In genomic region chr2:217279571-217279970, GRCh38 we compare ENCODE assay signal across 12 cellular contexts.
DNase-seq lines count a peak whose midpoint lies in the region; ATAC-seq and TF ChIP-seq lines count a peak whose summit lies in the region.
"Had no signal": no experiment of that assay in that cellular context is flagged by ENCODE, and none has a peak within 500 bp of the region (broad histone marks: within the 10 kb centered on the region; RNA-seq: fewer than 3 reads in every experiment).

No MANE protein-coding gene starts in this region.

- H3K4me1 ChIP-seq in BLaER1 treated with 17β-estradiol and CSF1 and Interleukin-3, amounts not matched to agents 10 nM and 100 nM, result peaks cover 0 to 24% (median 20%) of the 10 kb centered on the region in 10 experiments; a peak in 15 of 20 replicates
- H3K4me1 ChIP-seq in SJCRH30 (peaks cover 38% of the 10 kb centered on the region), neural progenitor cell (no peaks in the 10 kb centered on the region)
- H3K4me1 ChIP-seq: Caco-2 had no signal

- peak overlapping the region in 8 of 11 experiments; percentile 40 to 61 (median 50); a peak in 16 of 22 replicates for H3K4me2 ChIP-seq in BLaER1 treated with 17β-estradiol and CSF1 and Interleukin-3, amounts not matched to agents 10 nM and 100 nM
- no peak overlapping the region for H3K4me2 ChIP-seq in neural progenitor cell

- no peak overlapping the region for H3K27ac ChIP-seq in BLaER1 treated with 17β-estradiol and CSF1 and Interleukin-3, amounts not matched to agents 10 nM and 100 nM
- peak overlapping the region; percentile 95 for H3K27ac ChIP-seq in SJCRH30
- no peak overlapping the region for H3K27ac ChIP-seq in neural progenitor cell

- no peaks in the 10 kb centered on the region for H3K4me1 Mint-ChIP-seq in neural progenitor cell
- H3K4me1 Mint-ChIP-seq: memory B cell had no signal

- peaks cover 0 to under 1% (median 0%) of the 10 kb centered on the region in 11 experiments; a peak in 2 of 22 replicates for H3K9me3 ChIP-seq in BLaER1 treated with 17β-estradiol and CSF1 and Interleukin-3, amounts not matched to agents 10 nM and 100 nM (replicated peaks in 1 of 11)
- H3K9me3 ChIP-seq in SJCRH30 (replicated peaks) (no peaks in the 10 kb centered on the region), neural progenitor cell (ENCODE audit: low read depth) (no peaks in the 10 kb centered on the region)
- H3K9me3 ChIP-seq: Caco-2 had no signal

- peaks cover 0 to 98% (median 0%) of the 10 kb centered on the region in 11 experiments; a peak in 5 of 22 replicates for H3K27me3 ChIP-seq in BLaER1 treated with 17β-estradiol and CSF1 and Interleukin-3, amounts not matched to agents 10 nM and 100 nM
- H3K27me3 ChIP-seq in SJCRH30 (no peaks in the 10 kb centered on the region), neural progenitor cell (peaks cover 22% of the 10 kb centered on the region)

- no peak overlapping the region for H3K9ac ChIP-seq in BLaER1 treated with 17β-estradiol and CSF1 and Interleukin-3, amounts not matched to agents 10 nM and 100 nM
- H3K9ac ChIP-seq in neural progenitor cell, result no peak overlapping the region

- H3K9me3 Mint-ChIP-seq in neural progenitor cell, result peaks cover 4% of the 10 kb centered on the region
- H3K9me3 Mint-ChIP-seq: memory B cell had no signal

- no peak for ATAC-seq in HG02588 (IDR thresholded peaks at IDR 0.05; ENCODE audit: unreplicated experiment)

- no peak overlapping the region for H3K4me3 ChIP-seq in BLaER1 treated with 17β-estradiol and CSF1 and Interleukin-3, amounts not matched to agents 10 nM and 100 nM
- H3K4me3 ChIP-seq in SJCRH30 (no peak overlapping the region), neural progenitor cell (no peak overlapping the region)

- peak; percentile 76 to 88 for DNase-seq in SJCRH30
- DNase-seq in fibroblast of peridontal ligament (ENCODE audit: extremely low read depth), result peak; percentile 90
- DNase-seq in pulmonary artery endothelial cell (ENCODE audit: low read depth, low spot score), result peak; percentile 24
- no peak for DNase-seq in neural progenitor cell (ENCODE audit: low spot score)
- no peak for DNase-seq in NOMO-1 treated with DMSO at 0.1 percent for 48 hours (lab: John Stamatoyannopoulos, UW; ENCODE audit: unreplicated experiment)
- DNase-seq in activated effector memory CD4-positive, alpha-beta T cell treated with Interleukin-2 at 50 U/mL for 16 hours, result no peak
- DNase-seq: activated gamma-delta T cell treated with Interleukin-2 at 50 U/mL for 16 hours, Caco-2, NCI-H1092 had no signal

- no peaks in the 10 kb centered on the region for H3K36me3 ChIP-seq in BLaER1 treated with 17β-estradiol and CSF1 and Interleukin-3, amounts not matched to agents 10 nM and 100 nM
- H3K36me3 ChIP-seq in SJCRH30, result no peaks in the 10 kb centered on the region
- no peaks in the 10 kb centered on the region for H3K36me3 ChIP-seq in neural progenitor cell

- no peaks in the 10 kb centered on the region for H4K20me1 ChIP-seq in BLaER1 treated with 17β-estradiol and CSF1 and Interleukin-3, amounts not matched to agents 10 nM and 100 nM
- H4K20me1 ChIP-seq in neural progenitor cell (ENCODE audit: low read depth), result no peaks in the 10 kb centered on the region

- no peak for TF ChIP-seq CTCF in neural progenitor cell (IDR thresholded peaks at IDR 0.05)

- no peaks in the 10 kb centered on the region for H3K36me3 Mint-ChIP-seq in neural progenitor cell
- H3K36me3 Mint-ChIP-seq: memory B cell had no signal

- H2AFZ ChIP-seq in neural progenitor cell (replicated peaks), result no peak overlapping the region

- no peaks in the 10 kb centered on the region for H3K79me2 ChIP-seq in neural progenitor cell (ENCODE audit: low read depth)

- H3K27me3 Mint-ChIP-seq in neural progenitor cell (ENCODE audit: insufficient read depth, low read depth), result peaks cover 2% of the 10 kb centered on the region

- H3K4me3 Mint-ChIP-seq in neural progenitor cell, result no peak overlapping the region
- H3K4me3 Mint-ChIP-seq: memory B cell had no signal

- H3F3A ChIP-seq in neural progenitor cell (ENCODE audit: low read depth), result no peaks in the 10 kb centered on the region

- H3K27ac Mint-ChIP-seq in neural progenitor cell, result no peak overlapping the region
- H3K27ac Mint-ChIP-seq: memory B cell had no signal

Comparison
In these comparisons a context has a peak if more than half of its experiments do, and no peak if none do; other contexts are left out.
1. DNase-seq: peak in SJCRH30 (2 of 2), fibroblast of peridontal ligament (single experiment) and pulmonary artery endothelial cell (single experiment); none in neural progenitor cell (single experiment), NOMO-1 treated with DMSO at 0.1 percent for 48 hours (single experiment) and activated effector memory CD4-positive, alpha-beta T cell treated with Interleukin-2 at 50 U/mL for 16 hours (single experiment).